In the genomic region with DNA sequence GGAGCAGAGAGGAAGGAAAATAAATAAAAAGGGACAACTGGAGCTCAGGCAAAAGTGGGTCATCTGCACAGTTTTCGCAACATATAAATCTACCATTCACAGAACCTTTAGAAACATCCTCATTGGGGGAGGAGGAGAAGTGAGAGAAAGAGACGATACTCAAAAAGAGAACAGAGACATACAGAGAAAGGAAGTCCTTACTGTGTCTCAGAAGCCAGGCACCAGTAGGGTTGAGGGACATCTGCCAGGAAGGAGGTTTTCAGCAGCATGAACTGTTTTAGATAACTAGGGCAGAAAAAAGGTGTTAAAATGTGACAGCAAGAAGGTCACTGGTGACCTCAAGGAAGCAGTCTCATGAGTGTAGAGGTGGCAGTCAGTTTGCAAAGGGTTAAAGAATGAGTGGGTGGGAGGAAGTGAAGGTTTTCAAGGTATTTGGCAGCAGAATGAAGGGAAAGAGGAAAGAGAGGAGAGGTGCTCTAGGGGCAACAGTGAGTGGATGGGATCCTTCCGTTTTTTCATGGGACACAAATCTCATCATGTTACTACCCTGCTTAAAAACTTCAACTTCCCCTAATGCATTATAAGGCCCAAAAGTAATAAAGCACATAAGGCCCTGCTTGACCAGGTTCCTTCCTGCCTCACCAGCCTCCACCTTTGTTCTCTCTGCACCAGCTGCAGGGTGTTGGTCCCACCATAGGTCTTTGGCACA, we compare ENCODE assay signal across 1 cellular context.
TF ChIP-seq lines count a peak whose summit lies in the region.

No MANE protein-coding gene starts in this region.

TF ChIP-seq in GM12878, 131 proteins besides CTCF, POLR2A, EP300 and RAD21 (continued from another document and continues in another):
- TF ChIP-seq, protein P1, sequence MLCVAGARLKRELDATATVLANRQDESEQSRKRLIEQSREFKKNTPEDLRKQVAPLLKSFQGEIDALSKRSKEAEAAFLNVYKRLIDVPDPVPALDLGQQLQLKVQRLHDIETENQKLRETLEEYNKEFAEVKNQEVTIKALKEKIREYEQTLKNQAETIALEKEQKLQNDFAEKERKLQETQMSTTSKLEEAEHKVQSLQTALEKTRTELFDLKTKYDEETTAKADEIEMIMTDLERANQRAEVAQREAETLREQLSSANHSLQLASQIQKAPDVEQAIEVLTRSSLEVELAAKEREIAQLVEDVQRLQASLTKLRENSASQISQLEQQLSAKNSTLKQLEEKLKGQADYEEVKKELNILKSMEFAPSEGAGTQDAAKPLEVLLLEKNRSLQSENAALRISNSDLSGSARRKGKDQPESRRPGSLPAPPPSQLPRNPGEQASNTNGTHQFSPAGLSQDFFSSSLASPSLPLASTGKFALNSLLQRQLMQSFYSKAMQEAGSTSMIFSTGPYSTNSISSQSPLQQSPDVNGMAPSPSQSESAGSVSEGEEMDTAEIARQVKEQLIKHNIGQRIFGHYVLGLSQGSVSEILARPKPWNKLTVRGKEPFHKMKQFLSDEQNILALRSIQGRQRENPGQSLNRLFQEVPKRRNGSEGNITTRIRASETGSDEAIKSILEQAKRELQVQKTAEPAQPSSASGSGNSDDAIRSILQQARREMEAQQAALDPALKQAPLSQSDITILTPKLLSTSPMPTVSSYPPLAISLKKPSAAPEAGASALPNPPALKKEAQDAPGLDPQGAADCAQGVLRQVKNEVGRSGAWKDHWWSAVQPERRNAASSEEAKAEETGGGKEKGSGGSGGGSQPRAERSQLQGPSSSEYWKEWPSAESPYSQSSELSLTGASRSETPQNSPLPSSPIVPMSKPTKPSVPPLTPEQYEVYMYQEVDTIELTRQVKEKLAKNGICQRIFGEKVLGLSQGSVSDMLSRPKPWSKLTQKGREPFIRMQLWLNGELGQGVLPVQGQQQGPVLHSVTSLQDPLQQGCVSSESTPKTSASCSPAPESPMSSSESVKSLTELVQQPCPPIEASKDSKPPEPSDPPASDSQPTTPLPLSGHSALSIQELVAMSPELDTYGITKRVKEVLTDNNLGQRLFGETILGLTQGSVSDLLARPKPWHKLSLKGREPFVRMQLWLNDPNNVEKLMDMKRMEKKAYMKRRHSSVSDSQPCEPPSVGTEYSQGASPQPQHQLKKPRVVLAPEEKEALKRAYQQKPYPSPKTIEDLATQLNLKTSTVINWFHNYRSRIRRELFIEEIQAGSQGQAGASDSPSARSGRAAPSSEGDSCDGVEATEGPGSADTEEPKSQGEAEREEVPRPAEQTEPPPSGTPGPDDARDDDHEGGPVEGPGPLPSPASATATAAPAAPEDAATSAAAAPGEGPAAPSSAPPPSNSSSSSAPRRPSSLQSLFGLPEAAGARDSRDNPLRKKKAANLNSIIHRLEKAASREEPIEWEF (IDR thresholded peaks at IDR 0.05; ENCODE audit: insufficient replicate concordance, low read depth, low read length) = no peak
- TF ChIP-seq IKZF1 (conservative IDR thresholded peaks at IDR 0.05) (peak; percentile 87), EGR1 (IDR thresholded peaks at IDR 0.05; ENCODE audit: borderline replicate concordance in 1 of 2, low read depth in 2 of 2, low read length in 2 of 2) (0 out of 3 replicates have a peak, but pooled peaks of 1 of the 2 experiments have one; percentile 54), CHD2 (IDR thresholded peaks at IDR 0.05; ENCODE audit: borderline replicate concordance, low read depth, low read length) (0 out of 2 replicates have a peak, but pooled peaks have one; percentile 32), BHLHE40 (IDR thresholded peaks at IDR 0.05; ENCODE audit: borderline replicate concordance in 1 of 2, low read depth in 2 of 2, low read length in 1 of 2) (peak; percentile 51 to 70; a peak in 2 of 4 replicates), SMC3 (IDR thresholded peaks at IDR 0.05; ENCODE audit: borderline replicate concordance, low read length) (no peak; the same call in 1 of the 2 replicates), ESRRA (IDR thresholded peaks at IDR 0.05; ENCODE audit: low read length) (no peak), HDAC6 (IDR thresholded peaks at IDR 0.05; ENCODE audit: unreplicated experiment) (no peak), CREM (IDR thresholded peaks at IDR 0.05; ENCODE audit: low read depth) (peak; percentile 41; the same call in 1 of the 2 replicates), STAT1 (conservative IDR thresholded peaks at IDR 0.05) (no peak), RAD51 (IDR thresholded peaks at IDR 0.05) (no peak), IKZF2 (IDR thresholded peaks at IDR 0.05) (peak; percentile 89), NR2C1 (IDR thresholded peaks at IDR 0.05) (peak; percentile 32; the same call in 1 of the 2 replicates), ZZZ3 (IDR thresholded peaks at IDR 0.05; ENCODE audit: control insufficient read depth, insufficient read length, low read depth) (no peak), NBN (IDR thresholded peaks at IDR 0.05) (peak; percentile 96), SMARCA5 (IDR thresholded peaks at IDR 0.05) (no peak), CREB1 (IDR thresholded peaks at IDR 0.05; ENCODE audit: low read depth) (peak; percentile 81; the same call in 1 of the 2 replicates), RUNX3 (IDR thresholded peaks at IDR 0.05; ENCODE audit: low read length) (peak; percentile 49), ZNF217 (IDR thresholded peaks at IDR 0.05) (peak; percentile 80; the same call in 1 of the 2 replicates), TCF3 (IDR thresholded peaks at IDR 0.05; ENCODE audit: borderline replicate concordance, insufficient read depth, low read depth, low read length) (peak; percentile 38; the same call in 1 of the 2 replicates), NR2F1 (conservative IDR thresholded peaks at IDR 0.05) (peak; percentile 91), MTA2 (IDR thresholded peaks at IDR 0.05; ENCODE audit: low read depth) (peak; percentile 86), FOXM1 (IDR thresholded peaks at IDR 0.05; ENCODE audit: low read depth, low read length) (0 out of 2 replicates have a peak, but pooled peaks have one; percentile 48), RCOR1 (conservative IDR thresholded peaks at IDR 0.05; ENCODE audit: low read depth, low read length) (no peak)
- TF ChIP-seq, protein P2, sequence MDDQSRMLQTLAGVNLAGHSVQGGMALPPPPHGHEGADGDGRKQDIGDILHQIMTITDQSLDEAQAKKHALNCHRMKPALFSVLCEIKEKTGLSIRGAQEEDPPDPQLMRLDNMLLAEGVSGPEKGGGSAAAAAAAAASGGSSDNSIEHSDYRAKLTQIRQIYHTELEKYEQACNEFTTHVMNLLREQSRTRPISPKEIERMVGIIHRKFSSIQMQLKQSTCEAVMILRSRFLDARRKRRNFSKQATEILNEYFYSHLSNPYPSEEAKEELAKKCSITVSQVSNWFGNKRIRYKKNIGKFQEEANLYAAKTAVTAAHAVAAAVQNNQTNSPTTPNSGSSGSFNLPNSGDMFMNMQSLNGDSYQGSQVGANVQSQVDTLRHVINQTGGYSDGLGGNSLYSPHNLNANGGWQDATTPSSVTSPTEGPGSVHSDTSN (IDR thresholded peaks at IDR 0.05; ENCODE audit: insufficient replicate concordance, low read depth, low read length) = peak; percentile 3
- TF ChIP-seq, protein P3, sequence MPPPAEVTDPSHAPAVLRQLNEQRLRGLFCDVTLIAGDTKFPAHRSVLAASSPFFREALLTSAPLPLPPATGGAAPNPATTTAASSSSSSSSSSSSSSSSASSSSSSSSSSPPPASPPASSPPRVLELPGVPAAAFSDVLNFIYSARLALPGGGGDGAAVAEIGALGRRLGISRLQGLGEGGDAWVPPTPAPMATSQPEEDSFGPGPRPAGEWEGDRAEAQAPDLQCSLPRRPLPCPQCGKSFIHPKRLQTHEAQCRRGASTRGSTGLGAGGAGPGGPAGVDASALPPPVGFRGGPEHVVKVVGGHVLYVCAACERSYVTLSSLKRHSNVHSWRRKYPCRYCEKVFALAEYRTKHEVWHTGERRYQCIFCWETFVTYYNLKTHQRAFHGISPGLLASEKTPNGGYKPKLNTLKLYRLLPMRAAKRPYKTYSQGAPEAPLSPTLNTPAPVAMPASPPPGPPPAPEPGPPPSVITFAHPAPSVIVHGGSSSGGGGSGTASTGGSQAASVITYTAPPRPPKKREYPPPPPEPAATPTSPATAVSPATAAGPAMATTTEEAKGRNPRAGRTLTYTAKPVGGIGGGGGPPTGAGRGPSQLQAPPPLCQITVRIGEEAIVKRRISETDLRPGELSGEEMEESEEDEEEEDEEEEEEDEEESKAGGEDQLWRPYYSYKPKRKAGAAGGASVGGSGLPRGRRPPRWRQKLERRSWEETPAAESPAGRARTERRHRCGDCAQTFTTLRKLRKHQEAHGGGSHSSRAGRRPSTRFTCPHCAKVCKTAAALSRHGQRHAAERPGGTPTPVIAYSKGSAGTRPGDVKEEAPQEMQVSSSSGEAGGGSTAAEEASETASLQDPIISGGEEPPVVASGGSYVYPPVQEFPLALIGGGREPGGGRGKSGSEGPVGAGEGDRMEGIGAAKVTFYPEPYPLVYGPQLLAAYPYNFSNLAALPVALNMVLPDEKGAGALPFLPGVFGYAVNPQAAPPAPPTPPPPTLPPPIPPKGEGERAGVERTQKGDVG (CRISPR knock-in tag; IDR thresholded peaks at IDR 0.05) = no peak
- TF ChIP-seq, protein P4, sequence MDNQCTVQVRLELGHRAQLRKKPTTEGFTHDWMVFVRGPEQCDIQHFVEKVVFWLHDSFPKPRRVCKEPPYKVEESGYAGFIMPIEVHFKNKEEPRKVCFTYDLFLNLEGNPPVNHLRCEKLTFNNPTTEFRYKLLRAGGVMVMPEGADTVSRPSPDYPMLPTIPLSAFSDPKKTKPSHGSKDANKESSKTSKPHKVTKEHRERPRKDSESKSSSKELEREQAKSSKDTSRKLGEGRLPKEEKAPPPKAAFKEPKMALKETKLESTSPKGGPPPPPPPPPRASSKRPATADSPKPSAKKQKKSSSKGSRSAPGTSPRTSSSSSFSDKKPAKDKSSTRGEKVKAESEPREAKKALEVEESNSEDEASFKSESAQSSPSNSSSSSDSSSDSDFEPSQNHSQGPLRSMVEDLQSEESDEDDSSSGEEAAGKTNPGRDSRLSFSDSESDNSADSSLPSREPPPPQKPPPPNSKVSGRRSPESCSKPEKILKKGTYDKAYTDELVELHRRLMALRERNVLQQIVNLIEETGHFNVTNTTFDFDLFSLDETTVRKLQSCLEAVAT (IDR thresholded peaks at IDR 0.05) = peak; percentile 55; the same call in 1 of the 2 replicates
- TF ChIP-seq, protein P5, sequence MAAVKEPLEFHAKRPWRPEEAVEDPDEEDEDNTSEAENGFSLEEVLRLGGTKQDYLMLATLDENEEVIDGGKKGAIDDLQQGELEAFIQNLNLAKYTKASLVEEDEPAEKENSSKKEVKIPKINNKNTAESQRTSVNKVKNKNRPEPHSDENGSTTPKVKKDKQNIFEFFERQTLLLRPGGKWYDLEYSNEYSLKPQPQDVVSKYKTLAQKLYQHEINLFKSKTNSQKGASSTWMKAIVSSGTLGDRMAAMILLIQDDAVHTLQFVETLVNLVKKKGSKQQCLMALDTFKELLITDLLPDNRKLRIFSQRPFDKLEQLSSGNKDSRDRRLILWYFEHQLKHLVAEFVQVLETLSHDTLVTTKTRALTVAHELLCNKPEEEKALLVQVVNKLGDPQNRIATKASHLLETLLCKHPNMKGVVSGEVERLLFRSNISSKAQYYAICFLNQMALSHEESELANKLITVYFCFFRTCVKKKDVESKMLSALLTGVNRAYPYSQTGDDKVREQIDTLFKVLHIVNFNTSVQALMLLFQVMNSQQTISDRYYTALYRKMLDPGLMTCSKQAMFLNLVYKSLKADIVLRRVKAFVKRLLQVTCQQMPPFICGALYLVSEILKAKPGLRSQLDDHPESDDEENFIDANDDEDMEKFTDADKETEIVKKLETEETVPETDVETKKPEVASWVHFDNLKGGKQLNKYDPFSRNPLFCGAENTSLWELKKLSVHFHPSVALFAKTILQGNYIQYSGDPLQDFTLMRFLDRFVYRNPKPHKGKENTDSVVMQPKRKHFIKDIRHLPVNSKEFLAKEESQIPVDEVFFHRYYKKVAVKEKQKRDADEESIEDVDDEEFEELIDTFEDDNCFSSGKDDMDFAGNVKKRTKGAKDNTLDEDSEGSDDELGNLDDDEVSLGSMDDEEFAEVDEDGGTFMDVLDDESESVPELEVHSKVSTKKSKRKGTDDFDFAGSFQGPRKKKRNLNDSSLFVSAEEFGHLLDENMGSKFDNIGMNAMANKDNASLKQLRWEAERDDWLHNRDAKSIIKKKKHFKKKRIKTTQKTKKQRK (IDR thresholded peaks at IDR 0.05; ENCODE audit: low read depth, low read length) = no peak
- TF ChIP-seq, protein P6, sequence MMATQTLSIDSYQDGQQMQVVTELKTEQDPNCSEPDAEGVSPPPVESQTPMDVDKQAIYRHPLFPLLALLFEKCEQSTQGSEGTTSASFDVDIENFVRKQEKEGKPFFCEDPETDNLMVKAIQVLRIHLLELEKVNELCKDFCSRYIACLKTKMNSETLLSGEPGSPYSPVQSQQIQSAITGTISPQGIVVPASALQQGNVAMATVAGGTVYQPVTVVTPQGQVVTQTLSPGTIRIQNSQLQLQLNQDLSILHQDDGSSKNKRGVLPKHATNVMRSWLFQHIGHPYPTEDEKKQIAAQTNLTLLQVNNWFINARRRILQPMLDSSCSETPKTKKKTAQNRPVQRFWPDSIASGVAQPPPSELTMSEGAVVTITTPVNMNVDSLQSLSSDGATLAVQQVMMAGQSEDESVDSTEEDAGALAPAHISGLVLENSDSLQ (IDR thresholded peaks at IDR 0.05) = peak; percentile 77
- TF ChIP-seq, protein P7, sequence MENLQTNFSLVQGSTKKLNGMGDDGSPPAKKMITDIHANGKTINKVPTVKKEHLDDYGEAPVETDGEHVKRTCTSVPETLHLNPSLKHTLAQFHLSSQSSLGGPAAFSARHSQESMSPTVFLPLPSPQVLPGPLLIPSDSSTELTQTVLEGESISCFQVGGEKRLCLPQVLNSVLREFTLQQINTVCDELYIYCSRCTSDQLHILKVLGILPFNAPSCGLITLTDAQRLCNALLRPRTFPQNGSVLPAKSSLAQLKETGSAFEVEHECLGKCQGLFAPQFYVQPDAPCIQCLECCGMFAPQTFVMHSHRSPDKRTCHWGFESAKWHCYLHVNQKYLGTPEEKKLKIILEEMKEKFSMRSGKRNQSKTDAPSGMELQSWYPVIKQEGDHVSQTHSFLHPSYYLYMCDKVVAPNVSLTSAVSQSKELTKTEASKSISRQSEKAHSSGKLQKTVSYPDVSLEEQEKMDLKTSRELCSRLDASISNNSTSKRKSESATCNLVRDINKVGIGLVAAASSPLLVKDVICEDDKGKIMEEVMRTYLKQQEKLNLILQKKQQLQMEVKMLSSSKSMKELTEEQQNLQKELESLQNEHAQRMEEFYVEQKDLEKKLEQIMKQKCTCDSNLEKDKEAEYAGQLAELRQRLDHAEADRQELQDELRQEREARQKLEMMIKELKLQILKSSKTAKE (IDR thresholded peaks at IDR 0.05; ENCODE audit: low read depth, poor library complexity, severe bottlenecking) = peak; percentile 76
- TF ChIP-seq, protein P8, sequence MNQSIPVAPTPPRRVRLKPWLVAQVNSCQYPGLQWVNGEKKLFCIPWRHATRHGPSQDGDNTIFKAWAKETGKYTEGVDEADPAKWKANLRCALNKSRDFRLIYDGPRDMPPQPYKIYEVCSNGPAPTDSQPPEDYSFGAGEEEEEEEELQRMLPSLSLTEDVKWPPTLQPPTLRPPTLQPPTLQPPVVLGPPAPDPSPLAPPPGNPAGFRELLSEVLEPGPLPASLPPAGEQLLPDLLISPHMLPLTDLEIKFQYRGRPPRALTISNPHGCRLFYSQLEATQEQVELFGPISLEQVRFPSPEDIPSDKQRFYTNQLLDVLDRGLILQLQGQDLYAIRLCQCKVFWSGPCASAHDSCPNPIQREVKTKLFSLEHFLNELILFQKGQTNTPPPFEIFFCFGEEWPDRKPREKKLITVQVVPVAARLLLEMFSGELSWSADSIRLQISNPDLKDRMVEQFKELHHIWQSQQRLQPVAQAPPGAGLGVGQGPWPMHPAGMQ (IDR thresholded peaks at IDR 0.05; ENCODE audit: borderline replicate concordance) = no peak
